ENCODE assay signal across 9 cellular contexts in genomic region chr15:73683624-73684536, GRCh38. TPM values are rescaled to one million over a fixed set of nuclear protein-coding genes. Genes with fewer than 3 reads are reported as not detected.
DNase-seq lines count a peak whose midpoint lies in the region; ATAC-seq, FAIRE-seq and TF ChIP-seq lines count a peak whose summit lies in the region.
"Had no signal": no experiment of that assay in that cellular context is flagged by ENCODE, and none has a peak within 500 bp of the region (broad histone marks: within the 10 kb centered on the region; RNA-seq: fewer than 3 reads in every experiment).

Gene CD276 (plus strand): TSS chr15:73684383. CDS start chr15:73699640, 15,257 bp downstream.

- peak; percentile 67 for ATAC-seq in activated T-helper 17 cell treated with anti-CD3 and anti-CD28 coated beads, Interleukin-2, amount 50 U/mL, for 72 hours (replicated peaks)
- no peak for ATAC-seq in naive B cell (ENCODE audit: low read depth in 2 of 2)

- H3K4me1 Mint-ChIP-seq in activated T-helper 17 cell treated with anti-CD3 and anti-CD28 coated beads, Interleukin-2, amount 50 U/mL, for 72 hours: peaks cover 15% of the 10 kb centered on the region
- H3K4me1 Mint-ChIP-seq in naive B cell: peaks cover 8 to 13% (median 9%) of the 10 kb centered on the region in 3 donors

- peak within 1 kb of the TSS; percentile 87 for H3K4me3 ChIP-seq in fibroblast of villous mesenchyme (ENCODE audit: low read depth, low read length)

- DNase-seq in NCI-H2171 (lab: John Stamatoyannopoulos, UW) (peak; percentile 33), NCI-H2171 treated with DMSO at 0.1 percent for 48 hours (lab: John Stamatoyannopoulos, UW) (no peak), LHCN-M2 (ENCODE audit: low read depth) (peak; percentile 65), fibroblast of villous mesenchyme (ENCODE audit: low read depth) (peak; percentile 81), naive B cell (no peak), urothelium cell line (ENCODE audit: low spot score) (peak; percentile 70), T-helper 9 cell (no peak)

- H3K9me3 Mint-ChIP-seq in activated T-helper 17 cell treated with anti-CD3 and anti-CD28 coated beads, Interleukin-2, amount 50 U/mL, for 72 hours: no peaks in the 10 kb centered on the region
- no peaks in the 10 kb centered on the region for H3K9me3 Mint-ChIP-seq in naive B cell

- TF ChIP-seq CTCF in fibroblast of villous mesenchyme (IDR thresholded peaks at IDR 0.05; ENCODE audit: insufficient read depth, low read depth, low read length): peak; percentile 43

- peaks cover 6% of the 10 kb centered on the region for H3K36me3 Mint-ChIP-seq in activated T-helper 17 cell treated with anti-CD3 and anti-CD28 coated beads, Interleukin-2, amount 50 U/mL, for 72 hours (ENCODE audit: low read depth)
- no peaks in the 10 kb centered on the region for H3K36me3 Mint-ChIP-seq in naive B cell

- H3K27ac Mint-ChIP-seq in activated T-helper 17 cell treated with anti-CD3 and anti-CD28 coated beads, Interleukin-2, amount 50 U/mL, for 72 hours: peak within 1 kb of the TSS; percentile 48
- H3K27ac Mint-ChIP-seq in naive B cell: peak within 1 kb of the TSS in 1 of 6 donors; percentile 43

- H3K27me3 Mint-ChIP-seq in activated T-helper 17 cell treated with anti-CD3 and anti-CD28 coated beads, Interleukin-2, amount 50 U/mL, for 72 hours: peaks cover 44% of the 10 kb centered on the region
- H3K27me3 Mint-ChIP-seq in naive B cell: peaks cover 60 to 79% (median 75%) of the 10 kb centered on the region in 3 donors

- peak within 1 kb of the TSS; percentile 76 for H3K4me3 Mint-ChIP-seq in activated T-helper 17 cell treated with anti-CD3 and anti-CD28 coated beads, Interleukin-2, amount 50 U/mL, for 72 hours
- peak within 1 kb of the TSS in 7 of 8 donors; percentile 66 to 83 (median 69) for H3K4me3 Mint-ChIP-seq in naive B cell

- FAIRE-seq in urothelium cell line (lab: Jason Lieb, UNC): peak; percentile 76
- FAIRE-seq: G401.6 had no signal

RNA-seq across cellular contexts. Expression of gene CD276, which starts in this region (rescaled TPM):
- total RNA-seq in LHCN-M2 (2014; rRNA removed) (47.1 and 54.4 TPM in 2 replicates), fibroblast of villous mesenchyme (81.2 and 93.4 TPM in 2 replicates)
- polyA plus RNA-seq in LHCN-M2 (2012): 48.4 TPM
- 1 to 10 TPM in 1 of 2 donors, under 1 TPM in 1; 0.95 to 2.6 TPM for total RNA-seq in activated T-helper 17 cell treated with anti-CD3 and anti-CD28 coated beads, Interleukin-2, amount 50 U/mL, for 72 hours
- not detected for polyA plus RNA-seq in naive B cell (ENCODE audit: low read depth in 6 of 6)

Comparison
In these comparisons a context has a peak if more than half of its experiments do, and no peak if none do; other contexts are left out.
1. RNA of gene CD276 (total RNA-seq): 81.2 to 93.4 TPM in fibroblast of villous mesenchyme and 47.1 to 54.4 TPM in LHCN-M2; 0.95 to 2.6 TPM in activated T-helper 17 cell treated with anti-CD3 and anti-CD28 coated beads, Interleukin-2, amount 50 U/mL, for 72 hours; every median in the first group is over 10 times any median in the second.
2. DNase-seq: peak in NCI-H2171 (single experiment), LHCN-M2 (single experiment), fibroblast of villous mesenchyme (single experiment) and urothelium cell line (single experiment); none in NCI-H2171 treated with DMSO at 0.1 percent for 48 hours (single experiment), naive B cell (single experiment) and T-helper 9 cell (single experiment).